In the genomic region with DNA sequence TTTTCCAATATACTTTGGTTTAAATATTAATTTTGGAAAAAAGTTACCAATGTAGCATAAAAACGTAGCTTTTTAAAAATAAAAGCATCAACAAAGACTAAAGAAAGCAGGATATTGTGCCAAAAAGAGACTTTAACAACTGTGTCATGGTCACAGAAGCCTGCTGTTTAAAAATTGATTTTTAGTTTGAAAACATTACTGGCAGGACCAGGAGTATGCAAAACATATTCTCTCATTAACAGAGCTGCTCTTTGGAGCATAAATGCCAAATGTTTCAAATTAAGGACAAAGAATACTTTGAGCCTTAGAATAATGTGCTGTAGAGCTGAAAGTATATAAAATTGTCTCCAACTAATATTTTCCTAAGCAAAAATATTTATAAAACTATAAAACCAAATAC, we compare ENCODE assay signal across 24 cellular contexts.
A peak's percentile ranks its signal among the peaks of the same experiment; 100 is the strongest.
DNase-seq lines count a peak whose midpoint lies in the region; ATAC-seq, FAIRE-seq and TF ChIP-seq lines count a peak whose summit lies in the region.
"Had no signal": no experiment of that assay in that cellular context is flagged by ENCODE, and none has a peak within 500 bp of the region (broad histone marks: within the 10 kb centered on the region; RNA-seq: fewer than 3 reads in every experiment).

No MANE protein-coding gene starts in this region.

- H3K36me3 Mint-ChIP-seq in activated naive CD8-positive, alpha-beta T cell treated with anti-CD3 and anti-CD28 coated beads, Interleukin-2, amount 50 U/mL, for 24 hours (ENCODE audit: low read depth) = no peaks in the 10 kb centered on the region
- no peaks in the 10 kb centered on the region for H3K36me3 Mint-ChIP-seq in chondrocyte (ENCODE audit: low read depth)
- H3K36me3 Mint-ChIP-seq: WTC11 had no signal

- H3K27ac Mint-ChIP-seq in activated naive CD8-positive, alpha-beta T cell treated with anti-CD3 and anti-CD28 coated beads, Interleukin-2, amount 50 U/mL, for 24 hours = no peak overlapping the region
- no peak overlapping the region for H3K27ac Mint-ChIP-seq in chondrocyte (ENCODE audit: unreplicated experiment)
- H3K27ac Mint-ChIP-seq: activated CD8-positive, alpha-beta T cell treated with anti-CD3 and anti-CD28 coated beads, Interleukin-2, amount 10 ng/mL, durations not matched to agents 7 days and 5 days; CD8-positive, alpha-beta memory T cell; dendritic cell treated with granulocyte-macrophage colony-stimulating factor and Interleukin-4, amounts not matched to agents 40 ng/mL and 50 ng/mL, for 4 days; T-helper 2 cell treated with Interferon-gamma antibody and Interleukin-4, amounts not matched to agents 5 μg/mL and 100 μg/mL, for 36 hours; WTC11 had no signal

- TF ChIP-seq CTCF in kidney (IDR thresholded peaks at IDR 0.05; ENCODE audit: borderline replicate concordance, extremely low read depth, insufficient read depth) (no peak), chondrocyte (IDR thresholded peaks at IDR 0.05) (no peak)

- peak overlapping the region in 1 of 2 donors; percentile 19 for H3K4me3 ChIP-seq in kidney (ENCODE audit: low read length in 2 of 2)
- H3K4me3 ChIP-seq: HAP-1, left lung, spleen had no signal

- no peaks in the 10 kb centered on the region for H3K9me3 ChIP-seq in kidney (ENCODE audit: control insufficient read depth in 1 of 2, low read length in 2 of 2)
- H3K9me3 ChIP-seq: HAP-1, left lung, spleen had no signal

- peak; percentile 59 for ATAC-seq in GM19438 (IDR thresholded peaks at IDR 0.05; ENCODE audit: low read depth, unreplicated experiment)
- ATAC-seq in HG02678 (IDR thresholded peaks at IDR 0.05; ENCODE audit: unreplicated experiment) = peak; percentile 54
- peak; percentile 66 for ATAC-seq in HG03342 (IDR thresholded peaks at IDR 0.05; ENCODE audit: unreplicated experiment)
- no peak for ATAC-seq in activated naive CD8-positive, alpha-beta T cell treated with anti-CD3 and anti-CD28 coated beads, Interleukin-2, amount 50 U/mL, for 24 hours
- ATAC-seq: activated CD8-positive, alpha-beta T cell treated with anti-CD3 and anti-CD28 coated beads, Interleukin-2, amount 10 ng/mL, durations not matched to agents 7 days and 5 days; left lung; Panc1; WTC11 had no signal

- H3K9ac ChIP-seq in kidney (ENCODE audit: low read length in 2 of 2) = no peak overlapping the region

- no peaks in the 10 kb centered on the region for H3K4me1 Mint-ChIP-seq in activated naive CD8-positive, alpha-beta T cell treated with anti-CD3 and anti-CD28 coated beads, Interleukin-2, amount 50 U/mL, for 24 hours
- peaks cover 14% of the 10 kb centered on the region for H3K4me1 Mint-ChIP-seq in chondrocyte (ENCODE audit: low read depth)
- H3K4me1 Mint-ChIP-seq: WTC11 had no signal

- peak; percentile 94 for FAIRE-seq in kidney (lab: Jason Lieb, UNC)
- FAIRE-seq: bronchial epithelial cell had no signal

- H3K27ac ChIP-seq in kidney (ENCODE audit: low read depth in 2 of 2, low read length in 2 of 2) = no peak overlapping the region
- H3K27ac ChIP-seq: epithelial cell of prostate, left lung, spleen had no signal

- intact Hi-C loops in kidney (cut with DNase I) = no loop called here

- no peaks in the 10 kb centered on the region for H3K27me3 Mint-ChIP-seq in activated naive CD8-positive, alpha-beta T cell treated with anti-CD3 and anti-CD28 coated beads, Interleukin-2, amount 50 U/mL, for 24 hours
- no peaks in the 10 kb centered on the region for H3K27me3 Mint-ChIP-seq in chondrocyte (ENCODE audit: low read depth)
- H3K27me3 Mint-ChIP-seq: CD8-positive, alpha-beta memory T cell; dendritic cell treated with granulocyte-macrophage colony-stimulating factor and Interleukin-4, amounts not matched to agents 40 ng/mL and 50 ng/mL, for 4 days had no signal

- H3K4me3 Mint-ChIP-seq in activated naive CD8-positive, alpha-beta T cell treated with anti-CD3 and anti-CD28 coated beads, Interleukin-2, amount 50 U/mL, for 24 hours = no peak overlapping the region
- no peak overlapping the region for H3K4me3 Mint-ChIP-seq in chondrocyte (ENCODE audit: unreplicated experiment)
- H3K4me3 Mint-ChIP-seq: activated CD8-positive, alpha-beta T cell treated with anti-CD3 and anti-CD28 coated beads, Interleukin-2, amount 10 ng/mL, durations not matched to agents 7 days and 5 days; CD8-positive, alpha-beta memory T cell; dendritic cell treated with granulocyte-macrophage colony-stimulating factor and Interleukin-4, amounts not matched to agents 40 ng/mL and 50 ng/mL, for 4 days; neural crest cell; T-helper 2 cell treated with Interferon-gamma antibody and Interleukin-4, amounts not matched to agents 5 μg/mL and 100 μg/mL, for 36 hours; WTC11 had no signal

- no peaks in the 10 kb centered on the region for H3K9me3 Mint-ChIP-seq in activated naive CD8-positive, alpha-beta T cell treated with anti-CD3 and anti-CD28 coated beads, Interleukin-2, amount 50 U/mL, for 24 hours
- no peaks in the 10 kb centered on the region for H3K9me3 Mint-ChIP-seq in chondrocyte (ENCODE audit: low read depth)
- H3K9me3 Mint-ChIP-seq: CD8-positive, alpha-beta memory T cell; dendritic cell treated with granulocyte-macrophage colony-stimulating factor and Interleukin-4, amounts not matched to agents 40 ng/mL and 50 ng/mL, for 4 days; T-helper 2 cell treated with Interferon-gamma antibody and Interleukin-4, amounts not matched to agents 5 μg/mL and 100 μg/mL, for 36 hours; WTC11 had no signal

- H3K36me3 ChIP-seq in kidney (ENCODE audit: control insufficient read depth in 1 of 2, insufficient read depth in 2 of 2, low read length in 2 of 2) = no peaks in the 10 kb centered on the region
- H3K36me3 ChIP-seq: HAP-1, left lung, spleen had no signal

- no peak for DNase-seq in kidney
- no peak for DNase-seq in activated T-cell treated with anti-CD3 and anti-CD28 coated beads, Interleukin-2, amount 50 U/mL, for 1 hour
- DNase-seq in activated naive CD8-positive, alpha-beta T cell treated with anti-CD3 and anti-CD28 coated beads, Interleukin-2, amount 50 U/mL, for 24 hours = no peak
- DNase-seq in chondrocyte (ENCODE audit: low spot score) = no peak
- no peak for DNase-seq in activated naive CD4-positive, alpha-beta T cell treated with Interleukin-2 at 50 U/mL for 16 hours
- DNase-seq: activated CD8-positive, alpha-beta T cell treated with anti-CD3 and anti-CD28 coated beads, Interleukin-2, amount 10 ng/mL, durations not matched to agents 7 days and 5 days; CD8-positive, alpha-beta memory T cell; DND-41; foreskin melanocyte; Karpas-422; left lung; NCI-H1092; spleen had no signal

- H3K4me1 ChIP-seq in kidney (ENCODE audit: control insufficient read depth in 1 of 2, insufficient read depth in 1 of 2, low read depth in 1 of 2, low read length in 2 of 2) = no peaks in the 10 kb centered on the region
- H3K4me1 ChIP-seq: HAP-1, left lung, spleen had no signal
